In the genomic region with DNA sequence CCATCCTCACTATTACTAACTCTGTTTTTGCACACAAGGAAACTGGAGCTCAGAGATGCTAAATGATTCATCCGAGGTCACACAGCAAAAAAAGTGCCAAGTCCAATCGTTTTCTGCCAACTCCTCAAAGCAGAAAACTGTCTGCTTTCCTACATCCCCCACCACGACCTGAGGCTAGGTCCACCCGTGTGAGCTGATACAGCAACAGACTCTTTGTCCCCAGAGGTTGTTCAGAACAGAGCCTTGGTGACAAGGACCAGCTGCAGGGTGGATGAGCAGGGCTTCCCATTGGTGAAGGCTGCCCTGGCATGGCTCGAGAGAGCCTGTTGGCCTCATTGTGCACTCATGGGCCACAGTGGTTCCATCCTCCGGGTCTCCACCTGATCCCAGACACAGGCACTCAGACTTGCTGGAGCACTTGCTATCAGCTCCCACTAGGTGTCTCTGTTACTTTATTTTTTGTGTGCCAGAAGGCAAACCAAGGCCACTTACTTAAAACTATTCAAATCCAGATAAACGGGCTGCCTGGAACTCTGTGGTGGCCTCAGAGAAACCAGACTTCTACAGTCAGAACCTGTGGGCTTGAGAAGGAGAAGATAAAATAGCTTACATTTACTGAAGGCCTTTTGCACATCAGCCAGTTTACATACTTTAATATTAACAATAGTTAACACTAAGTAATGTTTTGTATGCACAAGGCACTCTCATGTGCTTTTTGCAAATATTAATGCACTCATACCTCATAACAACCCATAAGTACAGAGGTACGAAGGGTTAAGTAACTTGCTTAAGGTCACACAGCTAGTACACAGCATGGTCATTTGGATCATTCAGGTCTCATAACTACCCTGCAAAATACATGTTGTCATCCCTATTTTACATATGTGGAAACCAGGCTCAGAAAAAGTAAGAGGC, we compare ENCODE assay signal across 8 cellular contexts.
DNase-seq lines count a peak whose midpoint lies in the region; ATAC-seq, FAIRE-seq and TF ChIP-seq lines count a peak whose summit lies in the region.

No MANE protein-coding gene starts in this region.

- peaks cover 0 to 3% (median 0%) of the 10 kb centered on the region in 3 donors for H3K4me1 ChIP-seq in pancreas

- 16 to 21% methylated on average over 8 of the region's 8 CpGs for WGBS in pancreas, 2 donors

- H3K9me3 ChIP-seq in pancreas: no peaks in the 10 kb centered on the region

- intact Hi-C loops in activated naive CD4-positive, alpha-beta T cell treated with anti-CD3 and anti-CD28 coated beads for 36 hours (cut with micrococcal nuclease): loop anchor here (1.0 kb wide), 1 partner anchor 188 kb away; no protein-coding TSS in a partner anchor
- intact Hi-C loops in pancreas (cut with DNase I): loop anchor here in 1 of 3 donors (5.0 kb wide), 1 partner anchor 186 kb away; no protein-coding TSS in a partner anchor

- TF ChIP-seq CTCF in glutamatergic neuron (IDR thresholded peaks at IDR 0.05; ENCODE audit: partially characterized antibody, unreplicated experiment) (peak; percentile 87), pancreas (IDR thresholded peaks at IDR 0.05) (peak; percentile 51 to 79 (median 70))

- peak; percentile 33 to 75 for ATAC-seq in activated naive CD4-positive, alpha-beta T cell treated with anti-CD3 and anti-CD28 coated beads, Interleukin-2, amount 50 U/mL, for 72 hours
- peak; percentile 86 to 99 (median 98) for ATAC-seq in pancreas
- ATAC-seq in GM18519 (IDR thresholded peaks at IDR 0.05; ENCODE audit: low FRiP score, unreplicated experiment): no peak

- no peak overlapping the region for H3K27ac ChIP-seq in pancreas

- H3K4me1 Mint-ChIP-seq in activated naive CD4-positive, alpha-beta T cell treated with anti-CD3 and anti-CD28 coated beads for 36 hours (ENCODE audit: low read depth): no peaks in the 10 kb centered on the region
- H3K4me1 Mint-ChIP-seq in glutamatergic neuron (ENCODE audit: low read depth, unreplicated experiment): peaks cover 5% of the 10 kb centered on the region

- H3K36me3 ChIP-seq in pancreas: no peaks in the 10 kb centered on the region

- CTCF ChIA-PET in activated naive CD4-positive, alpha-beta T cell treated with anti-CD3 and anti-CD28 coated beads for 36 hours (lab: Charles Lee): interaction anchor here (0.6 to 3.1 kb wide), 15 partner anchors 10 to 991 kb away, joined by 3 to 15 read pairs (median 3); no protein-coding TSS in a partner anchor

- peak; percentile 34 for DNase-seq in activated naive CD4-positive, alpha-beta T cell treated with anti-CD3 and anti-CD28 coated beads for 36 hours
- no peak for DNase-seq in activated naive CD4-positive, alpha-beta T cell (lab: John Stamatoyannopoulos, UW)
- DNase-seq in HT1080 (ENCODE audit: low read depth) (peak; percentile 72), NCI-H774 (lab: John Stamatoyannopoulos, UW) (peak; percentile 43), glutamatergic neuron (peak; percentile 43), pancreas (peak in 4 of 6 donors; percentile 37 to 72 (median 46))
- peak in 1 of 2 donors; percentile 30 for DNase-seq in activated naive CD4-positive, alpha-beta T cell treated with anti-CD3 and anti-CD28 coated beads, Interleukin-2, amount 50 U/mL, for 72 hours (ENCODE audit: low spot score in 2 of 2)

- H3K27me3 Mint-ChIP-seq in activated naive CD4-positive, alpha-beta T cell treated with anti-CD3 and anti-CD28 coated beads for 36 hours (ENCODE audit: low read depth): peaks cover 26% of the 10 kb centered on the region
- H3K27me3 Mint-ChIP-seq in glutamatergic neuron (ENCODE audit: unreplicated experiment): peaks cover 3% of the 10 kb centered on the region

- H3K4me3 ChIP-seq in pancreas: no peak overlapping the region

- H3K27me3 ChIP-seq in pancreas: no peaks in the 10 kb centered on the region

- H3K9me3 Mint-ChIP-seq in activated naive CD4-positive, alpha-beta T cell treated with anti-CD3 and anti-CD28 coated beads for 36 hours: peaks cover 5% of the 10 kb centered on the region
- peaks cover 5% of the 10 kb centered on the region in 2 donors for H3K9me3 Mint-ChIP-seq in activated naive CD4-positive, alpha-beta T cell treated with anti-CD3 and anti-CD28 coated beads, Interleukin-2, amount 50 U/mL, for 72 hours
- H3K9me3 Mint-ChIP-seq in glutamatergic neuron (ENCODE audit: unreplicated experiment): peaks cover 6% of the 10 kb centered on the region

- H3K4me3 Mint-ChIP-seq in activated naive CD4-positive, alpha-beta T cell treated with anti-CD3 and anti-CD28 coated beads for 36 hours: no peak overlapping the region
- no peak overlapping the region for H3K4me3 Mint-ChIP-seq in glutamatergic neuron (ENCODE audit: unreplicated experiment)

- H3K36me3 Mint-ChIP-seq in activated naive CD4-positive, alpha-beta T cell treated with anti-CD3 and anti-CD28 coated beads for 36 hours (ENCODE audit: low read depth): no peaks in the 10 kb centered on the region
- H3K36me3 Mint-ChIP-seq in activated naive CD4-positive, alpha-beta T cell treated with anti-CD3 and anti-CD28 coated beads, Interleukin-2, amount 50 U/mL, for 72 hours: peaks cover 0 to 9% of the 10 kb centered on the region in 2 donors
- H3K36me3 Mint-ChIP-seq in glutamatergic neuron (ENCODE audit: unreplicated experiment): peaks cover 11% of the 10 kb centered on the region

- no peak overlapping the region for H3K27ac Mint-ChIP-seq in activated naive CD4-positive, alpha-beta T cell treated with anti-CD3 and anti-CD28 coated beads for 36 hours
- H3K27ac Mint-ChIP-seq in activated naive CD4-positive, alpha-beta T cell treated with anti-CD3 and anti-CD28 coated beads, Interleukin-2, amount 50 U/mL, for 72 hours: no peak overlapping the region
- H3K27ac Mint-ChIP-seq in glutamatergic neuron (ENCODE audit: unreplicated experiment): no peak overlapping the region

- no peak for FAIRE-seq in pancreas (lab: Jason Lieb, UNC)

Comparison
In these comparisons a context has a peak if more than half of its experiments do, and no peak if none do; other contexts are left out.
1. DNase-seq: peak in activated naive CD4-positive, alpha-beta T cell treated with anti-CD3 and anti-CD28 coated beads for 36 hours (single experiment), HT1080 (single experiment), NCI-H774 (single experiment), glutamatergic neuron (single experiment) and pancreas (4 of 6); none in activated naive CD4-positive, alpha-beta T cell (0 of 4).